ENCODE assay signal across 17 cellular contexts in the genomic region with DNA sequence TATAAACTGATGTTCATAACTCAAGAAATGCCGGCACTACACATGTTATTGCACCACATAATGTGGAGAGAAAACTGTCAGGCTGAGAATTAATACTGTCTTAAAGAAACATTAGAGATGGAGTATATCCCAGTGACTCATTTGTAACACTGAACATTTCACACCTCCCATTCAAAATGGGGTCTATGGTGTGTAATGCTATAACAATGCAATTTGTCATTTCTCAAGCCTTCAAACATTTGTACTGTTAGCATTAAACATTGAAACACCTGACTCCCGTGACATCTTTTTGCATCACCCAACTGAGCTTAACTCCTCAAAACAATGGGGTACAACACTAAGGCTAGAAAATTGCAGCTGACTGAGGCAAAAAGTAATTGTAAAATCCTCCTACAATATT.
DNase-seq lines count a peak whose midpoint lies in the region; TF ChIP-seq lines count a peak whose summit lies in the region.
"Had no signal": no experiment of that assay in that cellular context is flagged by ENCODE, and none has a peak within 500 bp of the region (broad histone marks: within the 10 kb centered on the region; RNA-seq: fewer than 3 reads in every experiment).

No MANE protein-coding gene starts in this region.

- peaks cover 2% of the 10 kb centered on the region for H3K79me1 ChIP-seq in mesenchymal stem cell (replicated peaks; ENCODE audit: low read length, poor library complexity, severe bottlenecking)

- H3K4ac ChIP-seq in mesenchymal stem cell (ENCODE audit: low read depth in 1 of 2, low read length in 2 of 2) = no peak overlapping the region

- no peak overlapping the region for H2BK12ac ChIP-seq in mesenchymal stem cell (ENCODE audit: low read length in 2 of 2)

- H3K36me3 Mint-ChIP-seq in activated CD4-positive, alpha-beta memory T cell treated with anti-CD3 and anti-CD28 coated beads, Interleukin-2, amount 10 ng/mL, durations not matched to agents 7 days and 5 days (ENCODE audit: low read depth) = no peaks in the 10 kb centered on the region

- no peak overlapping the region for H3K9ac ChIP-seq in mesenchymal stem cell (ENCODE audit: low read length)
- H3K9ac ChIP-seq: parathyroid adenoma had no signal

- H3K36me3 ChIP-seq in mesenchymal stem cell (ENCODE audit: control insufficient read depth in 1 of 2, insufficient read depth in 2 of 2, low read depth in 1 of 2, low read length in 2 of 2) = peaks cover 6 to 77% of the 10 kb centered on the region in 2 experiments

- H2AFZ ChIP-seq in mesenchymal stem cell (ENCODE audit: low read depth, low read length) = no peak overlapping the region
- H2AFZ ChIP-seq: parathyroid adenoma had no signal

- H3K18ac ChIP-seq in mesenchymal stem cell (ENCODE audit: low read depth in 1 of 2, low read length in 2 of 2) = no peak overlapping the region

- no peak overlapping the region for H3K27ac Mint-ChIP-seq in activated CD4-positive, alpha-beta memory T cell treated with anti-CD3 and anti-CD28 coated beads, Interleukin-2, amount 10 ng/mL, durations not matched to agents 7 days and 5 days
- H3K27ac Mint-ChIP-seq: activated T-helper 2 cell treated with anti-CD3 and anti-CD28 coated beads, Interferon-gamma antibody, Interleukin-2, Interleukin-4, amounts not matched to agents 10 μg/mL and 5 μg/mL and 100 μg/mL, durations not matched to agents 14 hours and 24 hours and 36 hours had no signal

- H3K9me3 ChIP-seq in mesenchymal stem cell (ENCODE audit: control insufficient read depth, low read length) = no peaks in the 10 kb centered on the region
- H3K9me3 ChIP-seq: body of pancreas, tibial artery had no signal

- H3K14ac ChIP-seq in mesenchymal stem cell (ENCODE audit: low read length in 2 of 2) = no peak overlapping the region

- no peak overlapping the region for H2BK15ac ChIP-seq in mesenchymal stem cell (ENCODE audit: low read depth, poor library complexity, severe bottlenecking)

- H2BK5ac ChIP-seq in mesenchymal stem cell (ENCODE audit: low read depth, low read length, poor library complexity, severe bottlenecking) = no peak overlapping the region

- DNase-seq in AG08396 (ENCODE audit: low spot score) (peak; percentile 7), LHCN-M2 (ENCODE audit: low read depth) (peak; percentile 84), epithelial cell of esophagus (ENCODE audit: low read depth) (peak; percentile 72), mesenchymal stem cell (peak; percentile 14), NCI-H1092 (lab: John Stamatoyannopoulos, UW) (no peak), activated gamma-delta T cell (lab: John Stamatoyannopoulos, UW) (no peak)
- no peak for DNase-seq in activated T-cell treated with anti-CD3 and anti-CD28 coated beads, Interleukin-2, amount 50 U/mL, for 48 hours
- no peak for DNase-seq in activated CD4-positive, alpha-beta memory T cell treated with anti-CD3 and anti-CD28 coated beads, Interleukin-2, amount 10 ng/mL, durations not matched to agents 7 days and 5 days
- DNase-seq: body of pancreas, DMS153, midbrain, NCI-H1105, NCI-H345, T-helper 9 cell, tibial artery had no signal

- no peak overlapping the region for H3K4me3 Mint-ChIP-seq in activated CD4-positive, alpha-beta memory T cell treated with anti-CD3 and anti-CD28 coated beads, Interleukin-2, amount 10 ng/mL, durations not matched to agents 7 days and 5 days

- H3K4me3 ChIP-seq in epithelial cell of esophagus (ENCODE audit: low read length) = no peak overlapping the region
- H3K4me3 ChIP-seq in mesenchymal stem cell (ENCODE audit: insufficient read depth in 1 of 2, low read depth in 1 of 2, low read length in 2 of 2) = no peak overlapping the region
- H3K4me3 ChIP-seq: body of pancreas, tibial artery had no signal

- H2BK120ac ChIP-seq in mesenchymal stem cell (ENCODE audit: low read depth, low read length) = no peak overlapping the region

- H2AK5ac ChIP-seq in mesenchymal stem cell (ENCODE audit: low read length, severe bottlenecking) = no peak overlapping the region

- no peak overlapping the region for H4K91ac ChIP-seq in mesenchymal stem cell (ENCODE audit: low read length)

- H3K23ac ChIP-seq in mesenchymal stem cell (ENCODE audit: low read length in 2 of 2) = no peak overlapping the region

- no peak overlapping the region for H4K8ac ChIP-seq in mesenchymal stem cell (ENCODE audit: low read length)

- H3K27me3 Mint-ChIP-seq in activated CD4-positive, alpha-beta memory T cell treated with anti-CD3 and anti-CD28 coated beads, Interleukin-2, amount 10 ng/mL, durations not matched to agents 7 days and 5 days = no peaks in the 10 kb centered on the region

- POLR2A ChIA-PET in activated CD4-positive, alpha-beta memory T cell treated with anti-CD3 and anti-CD28 coated beads, Interleukin-2, amount 10 ng/mL, durations not matched to agents 7 days and 5 days (lab: Charles Lee) = no interaction called here

- no peaks in the 10 kb centered on the region for H3K9me3 Mint-ChIP-seq in activated CD4-positive, alpha-beta memory T cell treated with anti-CD3 and anti-CD28 coated beads, Interleukin-2, amount 10 ng/mL, durations not matched to agents 7 days and 5 days
- H3K9me3 Mint-ChIP-seq: activated T-helper 2 cell treated with anti-CD3 and anti-CD28 coated beads, Interferon-gamma antibody, Interleukin-2, Interleukin-4, amounts not matched to agents 10 μg/mL and 5 μg/mL and 100 μg/mL, durations not matched to agents 14 hours and 24 hours and 36 hours had no signal

- CTCF ChIA-PET in activated CD4-positive, alpha-beta memory T cell treated with anti-CD3 and anti-CD28 coated beads, Interleukin-2, amount 10 ng/mL, durations not matched to agents 7 days and 5 days (lab: Charles Lee) = no interaction called here

- H3K4me1 Mint-ChIP-seq in activated CD4-positive, alpha-beta memory T cell treated with anti-CD3 and anti-CD28 coated beads, Interleukin-2, amount 10 ng/mL, durations not matched to agents 7 days and 5 days = no peaks in the 10 kb centered on the region

- H3K27me3 ChIP-seq in mesenchymal stem cell (ENCODE audit: control insufficient read depth in 1 of 2, insufficient read depth in 1 of 2, low read length in 2 of 2) = no peaks in the 10 kb centered on the region
- H3K27me3 ChIP-seq: body of pancreas, tibial artery had no signal

- no peak for TF ChIP-seq CTCF in epithelial cell of esophagus (IDR thresholded peaks at IDR 0.05; ENCODE audit: insufficient read depth, low read depth, low read length, missing control alignments)

- H3K4me2 ChIP-seq in mesenchymal stem cell (ENCODE audit: low read length, poor library complexity, severe bottlenecking) = no peak overlapping the region

- peaks cover 3% of the 10 kb centered on the region for H3K4me1 ChIP-seq in mesenchymal stem cell (ENCODE audit: control insufficient read depth, insufficient read depth, low read depth, low read length)
- H3K4me1 ChIP-seq: body of pancreas, parathyroid adenoma had no signal

- WGBS in mesenchymal stem cell = no CpG with 5 or more reads among the region's 2 CpGs

- H3K27ac ChIP-seq in mesenchymal stem cell (ENCODE audit: low read length, poor library complexity, severe bottlenecking) = peak overlapping the region; percentile 26
- H3K27ac ChIP-seq: body of pancreas, parathyroid adenoma had no signal

Comparison
In these comparisons a context has a peak if more than half of its experiments do, and no peak if none do; other contexts are left out.
1. DNase-seq: peak in AG08396 (single experiment), LHCN-M2 (single experiment), epithelial cell of esophagus (single experiment) and mesenchymal stem cell (single experiment); none in activated T-cell treated with anti-CD3 and anti-CD28 coated beads, Interleukin-2, amount 50 U/mL, for 48 hours (0 of 2), activated CD4-positive, alpha-beta memory T cell treated with anti-CD3 and anti-CD28 coated beads, Interleukin-2, amount 10 ng/mL, durations not matched to agents 7 days and 5 days (single experiment), NCI-H1092 (single experiment) and activated gamma-delta T cell (single experiment).